In genomic region chr1:221274373-221274772, GRCh38 we compare ENCODE assay signal across 16 cellular contexts.
A peak's percentile ranks its signal among the peaks of the same experiment; 100 is the strongest.
DNase-seq lines count a peak whose midpoint lies in the region; ATAC-seq and TF ChIP-seq lines count a peak whose summit lies in the region.
"Had no signal": no experiment of that assay in that cellular context is flagged by ENCODE, and none has a peak within 500 bp of the region (broad histone marks: within the 10 kb centered on the region; RNA-seq: fewer than 3 reads in every experiment).

No MANE protein-coding gene starts in this region.

- no peaks in the 10 kb centered on the region for H3K9me3 Mint-ChIP-seq in WTC11
- H3K9me3 Mint-ChIP-seq in activated T-cell treated with anti-CD3 and anti-CD28 coated beads, Interleukin-2, amount 50 U/mL, for 24 hours, result no peaks in the 10 kb centered on the region
- H3K9me3 Mint-ChIP-seq: activated naive CD4-positive, alpha-beta T cell treated with anti-CD3 and anti-CD28 coated beads, Interleukin-2, amount 50 U/mL, for 72 hours; stimulated activated naive B cell treated with anti-CD40 and anti-IgM and Interleukin-4, amounts not matched to agents 10 μg/mL and 1 μg/mL and 100 μg/mL, for 72 hours had no signal

- H3K36me3 Mint-ChIP-seq in WTC11, result no peaks in the 10 kb centered on the region
- no peaks in the 10 kb centered on the region for H3K36me3 Mint-ChIP-seq in activated T-cell treated with anti-CD3 and anti-CD28 coated beads, Interleukin-2, amount 50 U/mL, for 24 hours (ENCODE audit: low read depth)
- H3K36me3 Mint-ChIP-seq: activated naive CD4-positive, alpha-beta T cell treated with anti-CD3 and anti-CD28 coated beads, Interleukin-2, amount 50 U/mL, for 72 hours; stimulated activated naive B cell treated with anti-CD40 and anti-IgM and Interleukin-4, amounts not matched to agents 10 μg/mL and 1 μg/mL and 100 μg/mL, for 72 hours; type B pancreatic cell had no signal

- CTCF ChIA-PET in WTC11 (lab: Charles Lee), result interaction anchor here (4.0 kb wide), 1 partner anchor 10 kb away, joined by 18 read pairs; no protein-coding TSS in a partner anchor

- POLR2A ChIA-PET in WTC11 (lab: Charles Lee), result no interaction called here

- no peak for TF ChIP-seq CTCF in WTC11 (IDR thresholded peaks at IDR 0.05)

- DNase-seq in COLO668 (lab: John Stamatoyannopoulos, UW; ENCODE audit: unreplicated experiment), result peak; percentile 89
- peak; percentile 77 for DNase-seq in NCI-H128 (lab: John Stamatoyannopoulos, UW; ENCODE audit: unreplicated experiment)
- DNase-seq in NCI-H345 treated with DMSO at 0.1 percent for 48 hours (lab: John Stamatoyannopoulos, UW; ENCODE audit: unreplicated experiment), result peak; percentile 52
- DNase-seq in WTC11 (ENCODE audit: low spot score), result no peak
- DNase-seq in stimulated activated CD8-positive, alpha-beta memory T cell treated with anti-CD3 and anti-CD28 coated beads, Interleukin-4, amount 100 ng/mL, for 48 hours, result no peak
- no peak for DNase-seq in amniotic stem cell (lab: John Stamatoyannopoulos, UW)
- no peak for DNase-seq in activated T-cell treated with anti-CD3 and anti-CD28 coated beads, Interleukin-2, amount 50 U/mL, for 24 hours
- DNase-seq: 8988T; activated CD4-positive, alpha-beta T cell treated with anti-CD3 and anti-CD28 coated beads for 48 hours; hippocampal formation; left cardiac atrium; MG63; stimulated activated naive B cell treated with anti-CD40 and anti-IgM and Interleukin-4, amounts not matched to agents 10 μg/mL and 1 μg/mL and 100 μg/mL, for 72 hours had no signal

- peak; percentile 67 for ATAC-seq in WTC11
- ATAC-seq in HG03342 (IDR thresholded peaks at IDR 0.05; ENCODE audit: unreplicated experiment), result no peak
- ATAC-seq: activated naive CD4-positive, alpha-beta T cell treated with anti-CD3 and anti-CD28 coated beads, Interleukin-2, amount 50 U/mL, for 72 hours; left cardiac atrium; stimulated activated naive B cell treated with anti-CD40 and anti-IgM and Interleukin-4, amounts not matched to agents 10 μg/mL and 1 μg/mL and 100 μg/mL, for 72 hours had no signal

- no peak overlapping the region for H3K27ac Mint-ChIP-seq in WTC11
- no peak overlapping the region for H3K27ac Mint-ChIP-seq in activated T-cell treated with anti-CD3 and anti-CD28 coated beads, Interleukin-2, amount 50 U/mL, for 24 hours
- H3K27ac Mint-ChIP-seq: activated naive CD4-positive, alpha-beta T cell treated with anti-CD3 and anti-CD28 coated beads, Interleukin-2, amount 50 U/mL, for 72 hours; stimulated activated naive B cell treated with anti-CD40 and anti-IgM and Interleukin-4, amounts not matched to agents 10 μg/mL and 1 μg/mL and 100 μg/mL, for 72 hours; type B pancreatic cell had no signal

- peaks cover 25% of the 10 kb centered on the region for H3K4me1 Mint-ChIP-seq in WTC11
- no peaks in the 10 kb centered on the region for H3K4me1 Mint-ChIP-seq in activated T-cell treated with anti-CD3 and anti-CD28 coated beads, Interleukin-2, amount 50 U/mL, for 24 hours (ENCODE audit: low read depth)
- H3K4me1 Mint-ChIP-seq: stimulated activated naive B cell treated with anti-CD40 and anti-IgM and Interleukin-4, amounts not matched to agents 10 μg/mL and 1 μg/mL and 100 μg/mL, for 72 hours had no signal

- no peak overlapping the region for H3K4me3 Mint-ChIP-seq in WTC11
- H3K4me3 Mint-ChIP-seq in activated T-cell treated with anti-CD3 and anti-CD28 coated beads, Interleukin-2, amount 50 U/mL, for 24 hours, result no peak overlapping the region
- H3K4me3 Mint-ChIP-seq: stimulated activated naive B cell treated with anti-CD40 and anti-IgM and Interleukin-4, amounts not matched to agents 10 μg/mL and 1 μg/mL and 100 μg/mL, for 72 hours; type B pancreatic cell had no signal

- no peaks in the 10 kb centered on the region for H3K27me3 Mint-ChIP-seq in WTC11 (ENCODE audit: low read depth)
- H3K27me3 Mint-ChIP-seq in activated T-cell treated with anti-CD3 and anti-CD28 coated beads, Interleukin-2, amount 50 U/mL, for 24 hours, result peaks cover 15% of the 10 kb centered on the region

TF ChIP-seq in WTC11, 78 proteins besides CTCF, POLR2A, EP300 and RAD21 (continues in another document):
- no peak for TF ChIP-seq FOXJ3 (CRISPR knock-in tag; IDR thresholded peaks at IDR 0.05; ENCODE audit: borderline replicate concordance)
- TF ChIP-seq, protein P1, sequence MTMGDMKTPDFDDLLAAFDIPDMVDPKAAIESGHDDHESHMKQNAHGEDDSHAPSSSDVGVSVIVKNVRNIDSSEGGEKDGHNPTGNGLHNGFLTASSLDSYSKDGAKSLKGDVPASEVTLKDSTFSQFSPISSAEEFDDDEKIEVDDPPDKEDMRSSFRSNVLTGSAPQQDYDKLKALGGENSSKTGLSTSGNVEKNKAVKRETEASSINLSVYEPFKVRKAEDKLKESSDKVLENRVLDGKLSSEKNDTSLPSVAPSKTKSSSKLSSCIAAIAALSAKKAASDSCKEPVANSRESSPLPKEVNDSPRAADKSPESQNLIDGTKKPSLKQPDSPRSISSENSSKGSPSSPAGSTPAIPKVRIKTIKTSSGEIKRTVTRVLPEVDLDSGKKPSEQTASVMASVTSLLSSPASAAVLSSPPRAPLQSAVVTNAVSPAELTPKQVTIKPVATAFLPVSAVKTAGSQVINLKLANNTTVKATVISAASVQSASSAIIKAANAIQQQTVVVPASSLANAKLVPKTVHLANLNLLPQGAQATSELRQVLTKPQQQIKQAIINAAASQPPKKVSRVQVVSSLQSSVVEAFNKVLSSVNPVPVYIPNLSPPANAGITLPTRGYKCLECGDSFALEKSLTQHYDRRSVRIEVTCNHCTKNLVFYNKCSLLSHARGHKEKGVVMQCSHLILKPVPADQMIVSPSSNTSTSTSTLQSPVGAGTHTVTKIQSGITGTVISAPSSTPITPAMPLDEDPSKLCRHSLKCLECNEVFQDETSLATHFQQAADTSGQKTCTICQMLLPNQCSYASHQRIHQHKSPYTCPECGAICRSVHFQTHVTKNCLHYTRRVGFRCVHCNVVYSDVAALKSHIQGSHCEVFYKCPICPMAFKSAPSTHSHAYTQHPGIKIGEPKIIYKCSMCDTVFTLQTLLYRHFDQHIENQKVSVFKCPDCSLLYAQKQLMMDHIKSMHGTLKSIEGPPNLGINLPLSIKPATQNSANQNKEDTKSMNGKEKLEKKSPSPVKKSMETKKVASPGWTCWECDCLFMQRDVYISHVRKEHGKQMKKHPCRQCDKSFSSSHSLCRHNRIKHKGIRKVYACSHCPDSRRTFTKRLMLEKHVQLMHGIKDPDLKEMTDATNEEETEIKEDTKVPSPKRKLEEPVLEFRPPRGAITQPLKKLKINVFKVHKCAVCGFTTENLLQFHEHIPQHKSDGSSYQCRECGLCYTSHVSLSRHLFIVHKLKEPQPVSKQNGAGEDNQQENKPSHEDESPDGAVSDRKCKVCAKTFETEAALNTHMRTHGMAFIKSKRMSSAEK (CRISPR knock-in tag; IDR thresholded peaks at IDR 0.05; ENCODE audit: borderline replicate concordance), result no peak
- no peak for TF ChIP-seq PRDM15 (CRISPR knock-in tag; IDR thresholded peaks at IDR 0.05)
- TF ChIP-seq FOXK1 (CRISPR knock-in tag; IDR thresholded peaks at IDR 0.05), result no peak
- TF ChIP-seq ZNF138 (CRISPR knock-in tag; conservative IDR thresholded peaks at IDR 0.05), result no peak
- TF ChIP-seq ZNF396 (CRISPR knock-in tag; IDR thresholded peaks at IDR 0.05; ENCODE audit: borderline replicate concordance), result no peak
- TF ChIP-seq, protein P2, sequence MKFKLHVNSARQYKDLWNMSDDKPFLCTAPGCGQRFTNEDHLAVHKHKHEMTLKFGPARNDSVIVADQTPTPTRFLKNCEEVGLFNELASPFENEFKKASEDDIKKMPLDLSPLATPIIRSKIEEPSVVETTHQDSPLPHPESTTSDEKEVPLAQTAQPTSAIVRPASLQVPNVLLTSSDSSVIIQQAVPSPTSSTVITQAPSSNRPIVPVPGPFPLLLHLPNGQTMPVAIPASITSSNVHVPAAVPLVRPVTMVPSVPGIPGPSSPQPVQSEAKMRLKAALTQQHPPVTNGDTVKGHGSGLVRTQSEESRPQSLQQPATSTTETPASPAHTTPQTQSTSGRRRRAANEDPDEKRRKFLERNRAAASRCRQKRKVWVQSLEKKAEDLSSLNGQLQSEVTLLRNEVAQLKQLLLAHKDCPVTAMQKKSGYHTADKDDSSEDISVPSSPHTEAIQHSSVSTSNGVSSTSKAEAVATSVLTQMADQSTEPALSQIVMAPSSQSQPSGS (CRISPR knock-in tag; IDR thresholded peaks at IDR 0.05; ENCODE audit: borderline replicate concordance, low read depth), result no peak
- TF ChIP-seq, protein P3, sequence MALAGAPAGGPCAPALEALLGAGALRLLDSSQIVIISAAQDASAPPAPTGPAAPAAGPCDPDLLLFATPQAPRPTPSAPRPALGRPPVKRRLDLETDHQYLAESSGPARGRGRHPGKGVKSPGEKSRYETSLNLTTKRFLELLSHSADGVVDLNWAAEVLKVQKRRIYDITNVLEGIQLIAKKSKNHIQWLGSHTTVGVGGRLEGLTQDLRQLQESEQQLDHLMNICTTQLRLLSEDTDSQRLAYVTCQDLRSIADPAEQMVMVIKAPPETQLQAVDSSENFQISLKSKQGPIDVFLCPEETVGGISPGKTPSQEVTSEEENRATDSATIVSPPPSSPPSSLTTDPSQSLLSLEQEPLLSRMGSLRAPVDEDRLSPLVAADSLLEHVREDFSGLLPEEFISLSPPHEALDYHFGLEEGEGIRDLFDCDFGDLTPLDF (CRISPR knock-in tag; IDR thresholded peaks at IDR 0.05), result no peak

Comparison
In these comparisons a context has a peak if more than half of its experiments do, and no peak if none do; other contexts are left out.
1. DNase-seq: peak in COLO668 (single experiment), NCI-H128 (single experiment) and NCI-H345 treated with DMSO at 0.1 percent for 48 hours (single experiment); none in WTC11 (single experiment), stimulated activated CD8-positive, alpha-beta memory T cell treated with anti-CD3 and anti-CD28 coated beads, Interleukin-4, amount 100 ng/mL, for 48 hours (single experiment), amniotic stem cell (single experiment) and activated T-cell treated with anti-CD3 and anti-CD28 coated beads, Interleukin-2, amount 50 U/mL, for 24 hours (single experiment).